In the genomic region with DNA sequence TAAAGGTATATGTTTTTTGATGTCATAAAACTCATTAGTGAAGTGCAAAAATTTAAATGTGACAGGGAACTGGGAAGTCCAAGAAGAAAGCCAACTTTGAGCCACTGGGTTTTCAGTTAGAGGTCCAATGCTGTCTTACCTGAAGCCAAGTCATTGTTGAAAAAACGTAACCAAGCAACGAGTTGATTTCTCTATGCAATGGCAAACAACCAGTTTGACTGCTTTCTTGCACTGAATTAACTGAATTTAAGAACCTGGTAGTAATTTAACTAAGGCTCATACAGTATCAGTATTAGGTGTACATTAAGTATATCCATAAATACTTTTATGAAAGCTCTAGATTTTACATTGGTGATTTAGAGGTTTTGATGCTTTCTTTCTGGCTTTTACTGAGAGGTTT, we compare ENCODE assay signal across 1 cellular context.
TF ChIP-seq lines count a peak whose summit lies in the region.

No MANE protein-coding gene starts in this region.

TF ChIP-seq in GM23338, 12 proteins besides CTCF, POLR2A, EP300 and RAD21 (continued from another document):
- no peak for TF ChIP-seq JUNB (IDR thresholded peaks at IDR 0.05; ENCODE audit: unreplicated experiment)
- TF ChIP-seq, protein P1, sequence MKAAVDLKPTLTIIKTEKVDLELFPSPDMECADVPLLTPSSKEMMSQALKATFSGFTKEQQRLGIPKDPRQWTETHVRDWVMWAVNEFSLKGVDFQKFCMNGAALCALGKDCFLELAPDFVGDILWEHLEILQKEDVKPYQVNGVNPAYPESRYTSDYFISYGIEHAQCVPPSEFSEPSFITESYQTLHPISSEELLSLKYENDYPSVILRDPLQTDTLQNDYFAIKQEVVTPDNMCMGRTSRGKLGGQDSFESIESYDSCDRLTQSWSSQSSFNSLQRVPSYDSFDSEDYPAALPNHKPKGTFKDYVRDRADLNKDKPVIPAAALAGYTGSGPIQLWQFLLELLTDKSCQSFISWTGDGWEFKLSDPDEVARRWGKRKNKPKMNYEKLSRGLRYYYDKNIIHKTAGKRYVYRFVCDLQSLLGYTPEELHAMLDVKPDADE (IDR thresholded peaks at IDR 0.05): no peak
- no peak for TF ChIP-seq REST (IDR thresholded peaks at IDR 0.05; ENCODE audit: unreplicated experiment)
- TF ChIP-seq ZNF331 (CRISPR knock-in tag; IDR thresholded peaks at IDR 0.05; ENCODE audit: low read depth): no peak
